Comparison of ENCODE assay signal across 12 cellular contexts in genomic region chr16:89332248-89333245, GRCh38.
DNase-seq lines count a peak whose midpoint lies in the region; ATAC-seq, FAIRE-seq and TF ChIP-seq lines count a peak whose summit lies in the region.
"Had no signal": no experiment of that assay in that cellular context is flagged by ENCODE, and none has a peak within 500 bp of the region (broad histone marks: within the 10 kb centered on the region; RNA-seq: fewer than 3 reads in every experiment).

No MANE protein-coding gene starts in this region.

- peak overlapping the region; percentile 92 for H3K27ac Mint-ChIP-seq in stimulated activated naive CD8-positive, alpha-beta T cell treated with anti-CD3 and anti-CD28 coated beads, Interleukin-15, Interleukin-2, amounts not matched to agents 100 ng/mL and 50 ng/mL, for 24 hours
- peak overlapping the region; percentile 93 for H3K27ac Mint-ChIP-seq in activated naive CD8-positive, alpha-beta T cell

- no peaks in the 10 kb centered on the region for H3K9me3 Mint-ChIP-seq in stimulated activated naive CD8-positive, alpha-beta T cell treated with anti-CD3 and anti-CD28 coated beads, Interleukin-15, Interleukin-2, amounts not matched to agents 100 ng/mL and 50 ng/mL, for 24 hours
- no peaks in the 10 kb centered on the region for H3K9me3 Mint-ChIP-seq in activated naive CD8-positive, alpha-beta T cell (ENCODE audit: low read depth)

- no peak for TF ChIP-seq EP300 in HepG2 (IDR thresholded peaks at IDR 0.05; ENCODE audit: low read depth in 2 of 2, low read length in 2 of 2)
- TF ChIP-seq EP300 in HepG2 (CRISPR knock-in tag; IDR thresholded peaks at IDR 0.05; ENCODE audit: borderline replicate concordance) = no peak
- TF ChIP-seq EP300 in tibial nerve (IDR thresholded peaks at IDR 0.05) = no peak

- CTCF ChIA-PET in HepG2 (lab: Yijun Ruan, JAX; ENCODE audit: low intra/inter-chr PET ratio, low total read pairs) = no interaction called here

- no peak for FAIRE-seq in HepG2 (lab: Jason Lieb, UNC)

- TF ChIP-seq POLR2A in HepG2 (IDR thresholded peaks at IDR 0.05; ENCODE audit: insufficient read depth in 1 of 2, low read depth in 2 of 2, low read length in 2 of 2) (no peak), tibial nerve (IDR thresholded peaks at IDR 0.05) (no peak)

- peaks cover 64% of the 10 kb centered on the region for H4K20me1 ChIP-seq in HepG2 (ENCODE audit: insufficient read depth, low read length)

- H3K9ac ChIP-seq in HepG2 (ENCODE audit: insufficient read depth, low read depth, low read length) = no peak overlapping the region

- H3K27ac ChIP-seq in HepG2 (ENCODE audit: extremely low read length, insufficient read depth, low read length) = no peak overlapping the region
- H3K27ac ChIP-seq in tibial nerve = peak overlapping the region in 1 of 4 donors; percentile 44
- H3K27ac ChIP-seq in coronary artery = no peak overlapping the region
- H3K27ac ChIP-seq: prostate gland, SJSA1 had no signal

- peaks cover 5% of the 10 kb centered on the region for H3K36me3 Mint-ChIP-seq in stimulated activated naive CD8-positive, alpha-beta T cell treated with anti-CD3 and anti-CD28 coated beads, Interleukin-15, Interleukin-2, amounts not matched to agents 100 ng/mL and 50 ng/mL, for 24 hours (ENCODE audit: low read depth)
- H3K36me3 Mint-ChIP-seq in activated naive CD8-positive, alpha-beta T cell = no peaks in the 10 kb centered on the region

- intact Hi-C loops in HepG2 (cut with micrococcal nuclease; ENCODE audit: unreplicated experiment) = loop anchor here (5.0 to 10.0 kb wide), 2 partner anchors 82 to 175 kb away; partner anchors contain the start of gene SPG7

- 87% methylated on average over 21 of the region's 21 CpGs for WGBS in HepG2 (ENCODE audit: low lambda C conversion rate)
- WGBS in tibial nerve, 2 donors = 39 to 45% methylated on average over 21 of the region's 21 CpGs

- no peaks in the 10 kb centered on the region for H3K27me3 Mint-ChIP-seq in stimulated activated naive CD8-positive, alpha-beta T cell treated with anti-CD3 and anti-CD28 coated beads, Interleukin-15, Interleukin-2, amounts not matched to agents 100 ng/mL and 50 ng/mL, for 24 hours
- H3K27me3 Mint-ChIP-seq in activated naive CD8-positive, alpha-beta T cell = no peaks in the 10 kb centered on the region

- BruUV-seq in HepG2 (replicated peaks; lab: Mats Ljungman, UMichigan) = no TSS peak

- H3K4me3 Mint-ChIP-seq in stimulated activated naive CD8-positive, alpha-beta T cell treated with anti-CD3 and anti-CD28 coated beads, Interleukin-15, Interleukin-2, amounts not matched to agents 100 ng/mL and 50 ng/mL, for 24 hours = peak overlapping the region; percentile 33
- peak overlapping the region; percentile 69 for H3K4me3 Mint-ChIP-seq in activated naive CD8-positive, alpha-beta T cell

- DNase-seq in stimulated activated naive CD8-positive, alpha-beta T cell treated with anti-CD3 and anti-CD28 coated beads, Interleukin-15, Interleukin-2, amounts not matched to agents 100 U/mL and 50 U/mL, for 24 hours = no peak
- no peak for DNase-seq in HepG2 (ENCODE audit: low spot score)
- DNase-seq in NCI-H2227 (lab: John Stamatoyannopoulos, UW; ENCODE audit: unreplicated experiment) = no peak
- no peak for DNase-seq in tibial nerve (ENCODE audit: low spot score in 2 of 2)
- no peak for DNase-seq in coronary artery (ENCODE audit: low spot score)
- DNase-seq: NCI-H510A treated with DMSO at 0.1 percent for 48 hours; stimulated activated CD4-positive, alpha-beta T cell treated with anti-CD3 and anti-CD28 coated beads, Interleukin-4, amount 100 ng/mL, for 1 hour had no signal

- H3K4me1 Mint-ChIP-seq in stimulated activated naive CD8-positive, alpha-beta T cell treated with anti-CD3 and anti-CD28 coated beads, Interleukin-15, Interleukin-2, amounts not matched to agents 100 ng/mL and 50 ng/mL, for 24 hours (ENCODE audit: low read depth) = peaks cover 87% of the 10 kb centered on the region
- H3K4me1 Mint-ChIP-seq in activated naive CD8-positive, alpha-beta T cell (ENCODE audit: low read depth) = peaks cover 82% of the 10 kb centered on the region

- no peak for TF ChIP-seq CTCF in HepG2 (CRISPR knock-in tag; IDR thresholded peaks at IDR 0.05)
- no peak for TF ChIP-seq CTCF in tibial nerve (IDR thresholded peaks at IDR 0.05)
- no peak for TF ChIP-seq CTCF in coronary artery (IDR thresholded peaks at IDR 0.05)

- in situ Hi-C loops in HepG2 (cut with HindIII; ENCODE audit: extremely low pct_ligation_motif_present, low pct_unique_long_range_greater_than_20kb) = no loop called here

- H3K4me2 ChIP-seq in HepG2 (ENCODE audit: low read depth, low read length) = no peak overlapping the region

- no peak for ATAC-seq in stimulated activated naive CD8-positive, alpha-beta T cell treated with anti-CD3 and anti-CD28 coated beads, Interleukin-15, Interleukin-2, amounts not matched to agents 100 U/mL and 50 U/mL, for 24 hours
- ATAC-seq in HepG2 = no peak
- ATAC-seq in GM18868 (IDR thresholded peaks at IDR 0.05; ENCODE audit: unreplicated experiment) = no peak

- no peak overlapping the region for H2AFZ ChIP-seq in HepG2 (ENCODE audit: low read length)

- peaks cover 94% of the 10 kb centered on the region for H3K79me2 ChIP-seq in HepG2 (ENCODE audit: insufficient read depth, low read length)

- H3K27me3 ChIP-seq in HepG2 (ENCODE audit: control insufficient read depth in 1 of 2, insufficient read depth in 2 of 2, low read length in 2 of 2) = no peaks in the 10 kb centered on the region
- no peaks in the 10 kb centered on the region for H3K27me3 ChIP-seq in tibial nerve
- H3K27me3 ChIP-seq: SJSA1 had no signal

- H3K36me3 ChIP-seq in HepG2 (replicated peaks in 1 of 2; ENCODE audit: control insufficient read depth in 1 of 2, insufficient read depth in 2 of 2, low read length in 2 of 2) (peaks cover 4 to 11% of the 10 kb centered on the region in 2 experiments; a peak in 4 of 5 replicates), tibial nerve (no peaks in the 10 kb centered on the region)
- H3K36me3 ChIP-seq: prostate gland had no signal

- H3K4me1 ChIP-seq in HepG2 (ENCODE audit: insufficient read depth, low read length) (peaks cover 73% of the 10 kb centered on the region), tibial nerve (peaks cover 0 to 88% (median 42%) of the 10 kb centered on the region in 4 donors)

- H3K4me3 ChIP-seq in HepG2 (replicated peaks in 1 of 3; ENCODE audit: insufficient read depth in 1 of 3, low read depth in 2 of 3, low read length in 3 of 3) (no peak overlapping the region), tibial nerve (no peak overlapping the region), coronary artery (no peak overlapping the region)
- H3K4me3 ChIP-seq: prostate gland, SJSA1 had no signal

- POLR2A ChIA-PET in HepG2 (lab: Yijun Ruan, JAX) = interaction anchor here (0.5 kb wide), 1 partner anchor 83 kb away, joined by 3 read pairs; no protein-coding TSS in a partner anchor

- TF ChIP-seq RAD21 in HepG2 (CRISPR knock-in tag; IDR thresholded peaks at IDR 0.05) = no peak

- H3K9me3 ChIP-seq in HepG2 (ENCODE audit: low read length) (no peaks in the 10 kb centered on the region), tibial nerve (no peaks in the 10 kb centered on the region)
- H3K9me3 ChIP-seq: prostate gland, SJSA1 had no signal

TF ChIP-seq in HepG2, 621 proteins besides CTCF, POLR2A, EP300 and RAD21 (continues in another document):
- TF ChIP-seq PRDM10 (CRISPR knock-in tag; IDR thresholded peaks at IDR 0.05; ENCODE audit: low read depth) (no peak), POLR2G (IDR thresholded peaks at IDR 0.05; ENCODE audit: low read depth, low read length) (no peak), HNRNPH1 (optimal IDR thresholded peaks at IDR 0.05; ENCODE audit: low read depth, low read length) (no peak)
